8 cellular contexts compared by ENCODE assay signal in the genomic region with DNA sequence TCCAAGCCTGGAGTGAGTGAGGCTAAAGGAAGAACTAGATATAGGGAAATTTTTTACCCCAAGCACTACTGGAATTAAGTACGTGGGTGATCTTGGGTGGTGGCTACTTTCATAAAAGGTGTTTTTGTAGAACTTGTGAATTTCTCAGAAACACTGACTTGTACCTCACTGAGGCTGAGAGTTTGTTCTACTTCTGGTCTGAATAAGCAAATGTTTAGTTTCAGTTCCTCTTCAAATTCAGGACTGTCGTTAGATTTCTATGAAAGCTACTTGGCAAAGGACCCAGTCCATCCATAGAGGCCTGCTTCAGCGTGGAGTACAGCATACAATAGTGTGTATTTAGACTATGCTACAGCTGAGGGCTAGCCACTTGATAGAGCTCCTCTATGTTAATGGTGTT.
A peak's percentile ranks its signal among the peaks of the same experiment; 100 is the strongest.
DNase-seq lines count a peak whose midpoint lies in the region; ATAC-seq and TF ChIP-seq lines count a peak whose summit lies in the region.

No MANE protein-coding gene starts in this region.

- H3K27me3 Mint-ChIP-seq in memory B cell = peaks cover 3% of the 10 kb centered on the region
- H3K27me3 Mint-ChIP-seq in CD8-positive, alpha-beta T cell (ENCODE audit: low read depth) = peaks cover 6% of the 10 kb centered on the region

- no peak overlapping the region for H3K4me3 ChIP-seq in esophagus muscularis mucosa
- H3K4me3 ChIP-seq in CD8-positive, alpha-beta T cell (ENCODE audit: low read depth, low read length) = no peak overlapping the region

- no peaks in the 10 kb centered on the region for H3K4me1 ChIP-seq in esophagus muscularis mucosa
- no peaks in the 10 kb centered on the region for H3K4me1 ChIP-seq in CD8-positive, alpha-beta T cell (ENCODE audit: insufficient read depth, low read length)

- H3K36me3 ChIP-seq in esophagus muscularis mucosa = no peaks in the 10 kb centered on the region
- H3K36me3 ChIP-seq in CD8-positive, alpha-beta T cell (ENCODE audit: insufficient read depth, low read length) = no peaks in the 10 kb centered on the region

- intact Hi-C loops in esophagus muscularis mucosa (cut with DNase I) = no loop called here
- intact Hi-C loops in CD8-positive, alpha-beta T cell (cut with DNase I, micrococcal nuclease) = no loop called here

- POLR2A ChIA-PET in CD8-positive, alpha-beta T cell (lab: Charles Lee) = no interaction called here

- no peak overlapping the region for H3K4me3 Mint-ChIP-seq in memory B cell
- no peak overlapping the region for H3K4me3 Mint-ChIP-seq in CD8-positive, alpha-beta T cell

- ATAC-seq in GM21723 (IDR thresholded peaks at IDR 0.05; ENCODE audit: unreplicated experiment) = peak; percentile 98
- ATAC-seq in HG03469 (IDR thresholded peaks at IDR 0.05; ENCODE audit: unreplicated experiment) = peak; percentile 99
- ATAC-seq in memory B cell (ENCODE audit: low read depth) = peak; percentile 90
- ATAC-seq in CD8-positive, alpha-beta T cell = no peak

- TF ChIP-seq CTCF in esophagus muscularis mucosa (IDR thresholded peaks at IDR 0.05) = no peak
- no peak for TF ChIP-seq CTCF in CD8-positive, alpha-beta T cell (IDR thresholded peaks at IDR 0.05)

- no peak for TF ChIP-seq EP300 in esophagus muscularis mucosa (IDR thresholded peaks at IDR 0.05)

- no peaks in the 10 kb centered on the region for H3K9me3 ChIP-seq in esophagus muscularis mucosa
- H3K9me3 ChIP-seq in CD8-positive, alpha-beta T cell (ENCODE audit: low read length) = no peaks in the 10 kb centered on the region

- H3K27me3 ChIP-seq in esophagus muscularis mucosa = no peaks in the 10 kb centered on the region
- no peaks in the 10 kb centered on the region for H3K27me3 ChIP-seq in CD8-positive, alpha-beta T cell (ENCODE audit: insufficient read depth, low read length)

- WGBS in esophagus muscularis mucosa = 46% methylated on average over 3 of the region's 3 CpGs

- H3K4me1 Mint-ChIP-seq in memory B cell = peaks cover 15% of the 10 kb centered on the region
- no peaks in the 10 kb centered on the region for H3K4me1 Mint-ChIP-seq in CD8-positive, alpha-beta T cell (ENCODE audit: low read depth)

- CTCF ChIA-PET in CD8-positive, alpha-beta T cell (lab: Charles Lee) = no interaction called here

- no peak overlapping the region for H3K27ac ChIP-seq in esophagus muscularis mucosa (replicated peaks in 1 of 4)
- no peak overlapping the region for H3K27ac ChIP-seq in CD8-positive, alpha-beta T cell (ENCODE audit: low read depth, low read length)

- peaks cover 5% of the 10 kb centered on the region for H3K9me3 Mint-ChIP-seq in memory B cell
- no peaks in the 10 kb centered on the region for H3K9me3 Mint-ChIP-seq in CD8-positive, alpha-beta T cell

- peaks cover 7% of the 10 kb centered on the region for H3K36me3 Mint-ChIP-seq in memory B cell
- H3K36me3 Mint-ChIP-seq in CD8-positive, alpha-beta T cell = no peaks in the 10 kb centered on the region

- TF ChIP-seq POLR2A in esophagus muscularis mucosa (IDR thresholded peaks at IDR 0.05; ENCODE audit: low read depth) = no peak

- DNase-seq in SIG-M5 treated with dmso at 0.1 percent for 504 hours (lab: John Stamatoyannopoulos, UW; ENCODE audit: unreplicated experiment) (peak; percentile 38), SIG-M5 (lab: John Stamatoyannopoulos, UW) (no peak), memory B cell (ENCODE audit: low spot score in 2 of 2) (peak in 1 of 2 donors; percentile 7), anterior cingulate cortex (lab: John Stamatoyannopoulos, UW) (no peak), esophagus muscularis mucosa (ENCODE audit: extremely low spot score) (no peak)
- DNase-seq in CD8-positive, alpha-beta T cell = no peak

- H3K27ac Mint-ChIP-seq in memory B cell = peak overlapping the region; percentile 45
- H3K27ac Mint-ChIP-seq in CD8-positive, alpha-beta T cell = no peak overlapping the region
